ENCODE assay signal across 19 cellular contexts in the genomic region with DNA sequence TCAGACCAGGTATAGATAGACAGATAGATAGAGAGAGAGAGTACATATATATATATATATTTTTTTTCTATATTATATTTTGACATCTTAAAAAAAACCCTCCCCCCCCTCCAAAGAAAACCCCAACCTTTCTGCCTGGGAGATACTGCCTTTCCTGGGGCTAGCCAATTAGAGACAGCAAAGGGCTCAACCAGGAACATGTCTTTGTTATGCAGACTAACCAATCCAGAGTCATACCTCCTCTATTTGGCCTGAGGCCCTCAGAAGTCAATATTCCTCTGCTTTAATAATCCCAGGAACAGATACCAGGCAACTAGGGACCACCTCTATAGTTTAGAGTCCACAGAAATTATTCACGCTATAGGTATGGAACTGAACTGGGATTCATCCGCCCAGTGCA.
DNase-seq lines count a peak whose midpoint lies in the region; ATAC-seq, FAIRE-seq and TF ChIP-seq lines count a peak whose summit lies in the region.
"Had no signal": no experiment of that assay in that cellular context is flagged by ENCODE, and none has a peak within 500 bp of the region (broad histone marks: within the 10 kb centered on the region; RNA-seq: fewer than 3 reads in every experiment).

No MANE protein-coding gene starts in this region.

- no peak overlapping the region for H3K9ac ChIP-seq in HUES48 (ENCODE audit: low read depth, low read length)
- no peak overlapping the region for H3K9ac ChIP-seq in H1 (replicated peaks in 1 of 4; ENCODE audit: extremely low read depth in 1 of 4, low read depth in 3 of 4, low read length in 3 of 4)
- H3K9ac ChIP-seq in PC-3 (ENCODE audit: low read length): no peak overlapping the region
- H3K9ac ChIP-seq: GM23248 had no signal

- no TSS peak for BruUV-seq in PC-3 (replicated peaks; lab: Mats Ljungman, UMichigan)

- no peak overlapping the region for H3K14ac ChIP-seq in H1 (ENCODE audit: insufficient read length)

- peaks cover 7% of the 10 kb centered on the region for H3K4me1 ChIP-seq in HUES48 (ENCODE audit: control insufficient read depth, insufficient read depth, low read length)
- H3K4me1 ChIP-seq in H1 (replicated peaks in 1 of 4; ENCODE audit: control insufficient read depth in 3 of 4, insufficient read depth in 4 of 4, low read length in 3 of 4): peaks cover 0 to 5% (median 0%) of the 10 kb centered on the region in 4 experiments; a peak in 1 of 7 replicates
- H3K4me1 ChIP-seq in mucosa of descending colon (ENCODE audit: low read depth): no peaks in the 10 kb centered on the region
- H3K4me1 ChIP-seq in PC-3 (ENCODE audit: insufficient read depth, low read length): no peaks in the 10 kb centered on the region
- H3K4me1 ChIP-seq in suprapubic skin: no peaks in the 10 kb centered on the region

- no peak overlapping the region for H2BK120ac ChIP-seq in H1 (replicated peaks; ENCODE audit: low read depth, low read length)

- H2AK5ac ChIP-seq in H1 (ENCODE audit: low read depth, low read length): no peak overlapping the region

- CTCF ChIA-PET in H1 (lab: Charles Lee; ENCODE audit: partially characterized antibody): no interaction called here
- CTCF ChIA-PET in PC-3 (lab: Charles Lee): no interaction called here

- no peak for TF ChIP-seq CTCF in H1 (IDR thresholded peaks at IDR 0.05; ENCODE audit: control extremely low read depth in 1 of 3, insufficient read depth in 1 of 3, low read depth in 1 of 3, low read length in 3 of 3)
- TF ChIP-seq CTCF in mucosa of descending colon (IDR thresholded peaks at IDR 0.05): no peak
- no peak for TF ChIP-seq CTCF in PC-3 (conservative IDR thresholded peaks at IDR 0.05; ENCODE audit: low read depth, low read length)
- TF ChIP-seq CTCF in suprapubic skin (IDR thresholded peaks at IDR 0.05): no peak

- H3K9me3 ChIP-seq in HUES48 (ENCODE audit: control insufficient read depth, insufficient read depth, low read length): 0 out of 2 replicates have a peak, but pooled peaks cover 3% of the 10 kb centered on the region
- H3K9me3 ChIP-seq in H1 (ENCODE audit: insufficient read depth in 2 of 2, low read depth in 1 of 2, low read length in 1 of 2): peaks cover 4 to 5% of the 10 kb centered on the region in 2 experiments; a peak in 1 of 4 replicates
- H3K9me3 ChIP-seq in mucosa of descending colon: no peaks in the 10 kb centered on the region
- no peaks in the 10 kb centered on the region for H3K9me3 ChIP-seq in PC-3 (ENCODE audit: low read length)
- H3K9me3 ChIP-seq in suprapubic skin: peaks cover 6% of the 10 kb centered on the region
- H3K9me3 ChIP-seq: HAP-1 had no signal

- no peak overlapping the region for H2BK5ac ChIP-seq in H1 (ENCODE audit: low read depth, low read length)

- no peaks in the 10 kb centered on the region for H3K9me2 ChIP-seq in PC-3 (replicated peaks; ENCODE audit: low read length)

- no peak overlapping the region for H4K91ac ChIP-seq in H1 (replicated peaks; ENCODE audit: insufficient read length, low read length)

- no peaks in the 10 kb centered on the region for H3K36me3 ChIP-seq in HUES48 (ENCODE audit: control insufficient read depth, insufficient read depth, low read length)
- no peaks in the 10 kb centered on the region for H3K36me3 ChIP-seq in H1 (ENCODE audit: control insufficient read depth in 2 of 4, insufficient read depth in 4 of 4, low read length in 3 of 4)
- no peaks in the 10 kb centered on the region for H3K36me3 ChIP-seq in mucosa of descending colon (ENCODE audit: low read depth)
- no peaks in the 10 kb centered on the region for H3K36me3 ChIP-seq in PC-3 (ENCODE audit: low read depth, low read length)
- H3K36me3 ChIP-seq in suprapubic skin: no peaks in the 10 kb centered on the region
- H3K36me3 ChIP-seq: HAP-1 had no signal

- H4K5ac ChIP-seq in H1 (ENCODE audit: insufficient read length, low read depth, low read length): no peak overlapping the region

- H3K18ac ChIP-seq in H1 (ENCODE audit: extremely low read depth, low read length): no peak overlapping the region

- H2BK15ac ChIP-seq in H1 (ENCODE audit: low read length): no peak overlapping the region

- no peak for TF ChIP-seq POLR2A in H1 (IDR thresholded peaks at IDR 0.05; ENCODE audit: control extremely low read depth in 1 of 2, low read depth in 2 of 2, low read length in 2 of 2)
- TF ChIP-seq POLR2A in suprapubic skin (IDR thresholded peaks at IDR 0.05): no peak

- H3K27me3 ChIP-seq in HUES48 (ENCODE audit: control insufficient read depth, insufficient read depth, low read length) (no peaks in the 10 kb centered on the region), H1 (replicated peaks in 1 of 4; ENCODE audit: control insufficient read depth in 3 of 4, extremely low read depth in 1 of 4, insufficient read depth in 3 of 4, low read length in 3 of 4) (no peaks in the 10 kb centered on the region), PC-3 (ENCODE audit: low read length) (peaks cover 5% of the 10 kb centered on the region; the same call in 1 of the 2 replicates), suprapubic skin (no peaks in the 10 kb centered on the region)

- no peak overlapping the region for H2BK20ac ChIP-seq in H1 (ENCODE audit: low read length)

- TF ChIP-seq EP300 in H1 (IDR thresholded peaks at IDR 0.05; ENCODE audit: borderline replicate concordance in 1 of 2, low read depth in 2 of 2, low read length in 2 of 2) (no peak), suprapubic skin (IDR thresholded peaks at IDR 0.05) (no peak)

- DNase-seq in H1 (ENCODE audit: low read depth in 1 of 2, low spot score in 2 of 2) (no peak), iPS-NIHi11 (ENCODE audit: low spot score) (peak; percentile 18), mucosa of descending colon (no peak), PC-3 (no peak), suprapubic skin (ENCODE audit: low spot score in 2 of 2) (no peak)
- DNase-seq: C1 segment of cervical spinal cord; Calu3; CD4-positive, alpha-beta memory T cell; COR-L47; DMS53; DMS79 treated with DMSO at 0.1 percent for 48 hours; GM23248; HFFc6 had no signal

- H3K79me2 ChIP-seq in H1 (ENCODE audit: control insufficient read depth in 1 of 2, insufficient read depth in 2 of 2, low read length in 2 of 2) (no peaks in the 10 kb centered on the region), PC-3 (ENCODE audit: low read length) (no peaks in the 10 kb centered on the region)

- no peak overlapping the region for H4K8ac ChIP-seq in H1 (ENCODE audit: extremely low read depth, insufficient read depth, low read length)

- no peak overlapping the region for H3K4ac ChIP-seq in H1 (replicated peaks; ENCODE audit: insufficient read length, low read depth, low read length)

- H3K27ac ChIP-seq in HUES48 (ENCODE audit: low read depth, low read length) (no peak overlapping the region), H1 (ENCODE audit: low read depth, low read length) (no peak overlapping the region), PC-3 (ENCODE audit: low read length) (no peak overlapping the region), suprapubic skin (no peak overlapping the region)
- H3K27ac ChIP-seq: GM23248 had no signal

- H4K20me1 ChIP-seq in H1 (replicated peaks in 1 of 2; ENCODE audit: control insufficient read depth in 1 of 2, insufficient read depth in 2 of 2, low read length in 2 of 2) (no peaks in the 10 kb centered on the region), PC-3 (ENCODE audit: low read length) (no peaks in the 10 kb centered on the region)

- H3K79me1 ChIP-seq in H1 (ENCODE audit: low read depth, low read length): no peaks in the 10 kb centered on the region

- H2AFZ ChIP-seq in H1 (ENCODE audit: low read length): peak overlapping the region; percentile 67
- H2AFZ ChIP-seq in PC-3 (ENCODE audit: low read length): no peak overlapping the region
- H2AFZ ChIP-seq: GM23248 had no signal

- H3K23ac ChIP-seq in H1 (ENCODE audit: insufficient read length): no peak overlapping the region

- TF ChIP-seq RAD21 in H1 (IDR thresholded peaks at IDR 0.05 in 1 of 2, conservative IDR thresholded peaks at IDR 0.05 in 1 of 2; ENCODE audit: low read depth in 2 of 2, low read length in 2 of 2): no peak

- H3K56ac ChIP-seq in H1 (replicated peaks; ENCODE audit: insufficient read length, low read depth, low read length): no peak overlapping the region

- H3K23me2 ChIP-seq in H1 (ENCODE audit: low read depth, low read length): no peaks in the 10 kb centered on the region; the same call in 1 of the 2 replicates

- WGBS in H1 (ENCODE audit: extremely low coverage in 1 of 2, insufficient coverage in 1 of 2, insufficient read length in 1 of 2, insufficient replicate concordance in 2 of 2, low coverage in 1 of 2, low lambda C conversion rate in 2 of 2, missing lambda C conversion rate in 1 of 2), 2 experiments: 100% methylated on average over 2 of the region's 2 CpGs; no CpG with 5 or more reads in 1 of the 2 experiments
- WGBS in suprapubic skin: 100% methylated on average over 2 of the region's 2 CpGs

- no peaks in the 10 kb centered on the region for H3F3A ChIP-seq in PC-3 (ENCODE audit: low read length, unreplicated experiment)

- no peak overlapping the region for H3K4me2 ChIP-seq in H1 (ENCODE audit: insufficient read depth in 1 of 2, low read depth in 2 of 2, low read length in 2 of 2)
- no peak overlapping the region for H3K4me2 ChIP-seq in PC-3 (ENCODE audit: low read length)

- H3K4me3 ChIP-seq in HUES48 (ENCODE audit: low read depth, low read length): peak overlapping the region; percentile 23; the same call in 1 of the 2 replicates
- no peak overlapping the region for H3K4me3 ChIP-seq in H1 (ENCODE audit: extremely low read depth in 1 of 4, insufficient read depth in 2 of 4, low read depth in 3 of 4, low read length in 4 of 4)
- no peak overlapping the region for H3K4me3 ChIP-seq in mucosa of descending colon
- no peak overlapping the region for H3K4me3 ChIP-seq in PC-3 (ENCODE audit: low read length)
- no peak overlapping the region for H3K4me3 ChIP-seq in suprapubic skin
- H3K4me3 ChIP-seq: GM23248, HAP-1 had no signal

- no peak overlapping the region for H2BK12ac ChIP-seq in H1 (ENCODE audit: low read depth, low read length)

- intact Hi-C loops in mucosa of descending colon (cut with DNase I, micrococcal nuclease) (no loop called here), PC-3 (cut with micrococcal nuclease) (no loop called here)

- ATAC-seq in mucosa of descending colon (no peak), PC-3 (no peak)

- POLR2A ChIA-PET in H1 (lab: Charles Lee; ENCODE audit: partially characterized antibody): no interaction called here
- POLR2A ChIA-PET in PC-3 (lab: Charles Lee; ENCODE audit: unreplicated experiment): no interaction called here

- FAIRE-seq in H1 (lab: Jason Lieb, UNC): no peak
- FAIRE-seq: G401.6, GM12892, GM19239, H54 had no signal

TF ChIP-seq in H1, 55 proteins besides CTCF, POLR2A, EP300 and RAD21:
- peak; percentile 72; the same call in 1 of the 2 replicates for TF ChIP-seq POU5F1 (IDR thresholded peaks at IDR 0.05; ENCODE audit: low read depth, low read length)
- TF ChIP-seq KDM4A (IDR thresholded peaks at IDR 0.05; ENCODE audit: low read depth, low read length, severe bottlenecking): no peak
- no peak for TF ChIP-seq HDAC2 (IDR thresholded peaks at IDR 0.05; ENCODE audit: borderline replicate concordance in 1 of 2, low read depth in 2 of 2, low read length in 2 of 2)
- no peak for TF ChIP-seq CTBP2 (IDR thresholded peaks at IDR 0.05; ENCODE audit: borderline replicate concordance, insufficient read depth, insufficient read length, low read length)
